Comparison of ENCODE assay signal across 16 cellular contexts in the genomic region with DNA sequence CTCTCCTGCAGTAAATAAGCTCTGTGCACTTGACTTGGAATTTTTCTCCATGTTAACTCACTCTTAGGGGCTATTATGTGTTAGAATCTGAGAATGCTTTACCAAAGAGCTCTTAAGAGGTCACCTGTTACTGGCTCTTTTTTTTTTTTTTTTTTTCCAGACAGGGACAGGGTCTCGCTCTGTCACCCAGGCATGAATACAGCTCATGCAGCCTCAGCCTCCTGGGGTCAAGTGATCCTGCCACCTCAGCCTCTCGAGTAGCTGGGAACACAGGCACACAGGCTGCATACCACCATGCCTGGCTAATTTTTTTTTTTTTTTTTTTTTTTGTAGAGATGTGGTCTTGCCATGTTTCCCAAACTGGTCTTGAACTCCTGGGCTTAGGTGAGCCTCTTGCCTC. TPM values are rescaled to one million over a fixed set of nuclear protein-coding genes. Genes with fewer than 3 reads are reported as not detected.
DNase-seq lines count a peak whose midpoint lies in the region; ATAC-seq, FAIRE-seq and TF ChIP-seq lines count a peak whose summit lies in the region.
"Had no signal": no experiment of that assay in that cellular context is flagged by ENCODE, and none has a peak within 500 bp of the region (broad histone marks: within the 10 kb centered on the region; RNA-seq: fewer than 3 reads in every experiment).

No MANE protein-coding gene starts in this region.

- peaks cover 25% of the 10 kb centered on the region for H3K79me2 ChIP-seq in keratinocyte (ENCODE audit: control insufficient read depth, insufficient read depth, low read length)

- no peaks in the 10 kb centered on the region for H3K27me3 Mint-ChIP-seq in brain
- no peaks in the 10 kb centered on the region for H3K27me3 Mint-ChIP-seq in CD4-positive, alpha-beta T cell

- H3K4me1 ChIP-seq in keratinocyte (ENCODE audit: control insufficient read depth, extremely low read depth, insufficient read depth, low read length) = peaks cover 43% of the 10 kb centered on the region
- peaks cover 0 to 32% (median 8%) of the 10 kb centered on the region in 4 donors for H3K4me1 ChIP-seq in tibial artery

- H3K27ac ChIP-seq in keratinocyte (ENCODE audit: control insufficient read depth, insufficient read depth, low read length) = peak overlapping the region; percentile 83
- H3K27ac ChIP-seq in tibial artery = peak overlapping the region; percentile 34 to 37
- H3K27ac ChIP-seq in CD4-positive, alpha-beta T cell (ENCODE audit: low read depth, low read length) = no peak overlapping the region
- H3K27ac ChIP-seq: ovary had no signal

- peak overlapping the region in 1 of 5 experiments; percentile 67 for H3K4me3 Mint-ChIP-seq in brain
- H3K4me3 Mint-ChIP-seq in CD4-positive, alpha-beta T cell = no peak overlapping the region

- H3K36me3 Mint-ChIP-seq in brain = peaks cover 70% of the 10 kb centered on the region
- peaks cover 100% of the 10 kb centered on the region for H3K36me3 Mint-ChIP-seq in CD4-positive, alpha-beta T cell (ENCODE audit: low read depth)

- H3K4me3 ChIP-seq in keratinocyte (ENCODE audit: control insufficient read depth in 2 of 3, extremely low read depth in 1 of 3, insufficient read depth in 2 of 3, low read depth in 1 of 3, low read length in 3 of 3) (peak overlapping the region in 2 of 3 experiments; percentile 17 to 33), tibial artery (no peak overlapping the region)
- H3K4me3 ChIP-seq: ovary had no signal

- no peaks in the 10 kb centered on the region for H3K9me1 ChIP-seq in keratinocyte (ENCODE audit: control insufficient read depth, extremely low read depth, insufficient read depth, low read length)

- H2AFZ ChIP-seq in keratinocyte (ENCODE audit: control insufficient read depth, low read length) = no peak overlapping the region

- peak overlapping the region; percentile 33 for H3K9ac ChIP-seq in keratinocyte (ENCODE audit: control insufficient read depth, extremely low read depth, insufficient read depth, low read length)

- H3K27me3 ChIP-seq in keratinocyte (ENCODE audit: control insufficient read depth, extremely low read depth, insufficient read depth, low read length) (no peaks in the 10 kb centered on the region), tibial artery (no peaks in the 10 kb centered on the region)
- no peaks in the 10 kb centered on the region for H3K27me3 ChIP-seq in CD4-positive, alpha-beta T cell (ENCODE audit: control insufficient read depth, insufficient read depth, low read length)
- H3K27me3 ChIP-seq: ovary had no signal

- H3K4me1 Mint-ChIP-seq in brain = peaks cover 14% of the 10 kb centered on the region
- H3K4me1 Mint-ChIP-seq in CD4-positive, alpha-beta T cell (ENCODE audit: low read depth) = no peaks in the 10 kb centered on the region

- H3K9me3 ChIP-seq in keratinocyte (ENCODE audit: control insufficient read depth, low read depth, low read length) = no peaks in the 10 kb centered on the region
- no peaks in the 10 kb centered on the region for H3K9me3 ChIP-seq in tibial artery
- no peaks in the 10 kb centered on the region for H3K9me3 ChIP-seq in CD4-positive, alpha-beta T cell (ENCODE audit: control insufficient read depth, low read length)
- H3K9me3 ChIP-seq: ovary had no signal

- no peak for ATAC-seq in CD4-positive, alpha-beta T cell (ENCODE audit: poor library complexity)
- ATAC-seq: left lobe of liver had no signal

- POLR2A ChIA-PET in CD4-positive, alpha-beta T cell (lab: Charles Lee) = no interaction called here

- peak; percentile 10 for DNase-seq in NCI-H2029 (lab: John Stamatoyannopoulos, UW)
- no peak for DNase-seq in NCI-H2029 treated with DMSO at 0.1 percent for 48 hours (lab: John Stamatoyannopoulos, UW)
- no peak for DNase-seq in keratinocyte (ENCODE audit: low read depth, low spot score)
- no peak for DNase-seq in tibial artery
- DNase-seq in NCI-H345 treated with DMSO at 0.1 percent for 48 hours (lab: John Stamatoyannopoulos, UW; ENCODE audit: unreplicated experiment) = no peak
- DNase-seq in CD4-positive, alpha-beta T cell = no peak
- no peak for DNase-seq in HCEC 1CT
- DNase-seq: activated CD4-positive, CD25-positive, alpha-beta regulatory T cell; activated effector memory CD4-positive, alpha-beta T cell treated with Interleukin-2 at 50 U/mL for 16 hours; GOT3; NCI-H1436; NCI-H82; ovary; stimulated activated CD4-positive, alpha-beta T cell treated with anti-CD3 and anti-CD28 coated beads, Interleukin-4, amount 100 ng/mL, for 4 hours had no signal

- CTCF ChIA-PET in CD4-positive, alpha-beta T cell (lab: Charles Lee) = no interaction called here

- H3K36me3 ChIP-seq in keratinocyte (ENCODE audit: control insufficient read depth in 2 of 2, extremely low read depth in 1 of 2, insufficient read depth in 2 of 2, low read length in 2 of 2) = peaks cover 36 to 50% of the 10 kb centered on the region in 2 experiments
- H3K36me3 ChIP-seq in tibial artery = peaks cover 55 to 85% (median 78%) of the 10 kb centered on the region in 3 donors
- H3K36me3 ChIP-seq: ovary had no signal

- no peak for FAIRE-seq in keratinocyte (lab: Jason Lieb, UNC)

- peak overlapping the region; percentile 84 for H3K4me2 ChIP-seq in keratinocyte (ENCODE audit: control insufficient read depth, extremely low read depth, insufficient read depth, low read depth, low read length)

- dilution Hi-C loops in keratinocyte (cut with MboI; ENCODE audit: extremely low pct_ligation_motif_present, low sequenced_read_pairs) = no loop called here

- no peak for TF ChIP-seq CTCF in brain (conservative IDR thresholded peaks at IDR 0.05)
- TF ChIP-seq CTCF in keratinocyte (optimal IDR thresholded peaks at IDR 0.05 in 1 of 3, IDR thresholded peaks at IDR 0.05 in 1 of 3, conservative IDR thresholded peaks at IDR 0.05 in 1 of 3; ENCODE audit: extremely low read depth in 1 of 3, insufficient read depth in 2 of 3, low read length in 3 of 3) = no peak
- no peak for TF ChIP-seq CTCF in tibial artery (IDR thresholded peaks at IDR 0.05)
- TF ChIP-seq CTCF in CD4-positive, alpha-beta T cell (IDR thresholded peaks at IDR 0.05) = no peak

- no peaks in the 10 kb centered on the region for H4K20me1 ChIP-seq in keratinocyte (ENCODE audit: control insufficient read depth, extremely low read depth, insufficient read depth, low read length)

- peak overlapping the region in 4 of 5 experiments; percentile 77 to 94 (median 90) for H3K27ac Mint-ChIP-seq in brain
- no peak overlapping the region for H3K27ac Mint-ChIP-seq in CD4-positive, alpha-beta T cell

- H3K9me3 Mint-ChIP-seq in brain = no peaks in the 10 kb centered on the region
- H3K9me3 Mint-ChIP-seq in CD4-positive, alpha-beta T cell = no peaks in the 10 kb centered on the region

- intact Hi-C loops in tibial artery (cut with DNase I; ENCODE audit: low total_unique reads) = no loop called here
- intact Hi-C loops in CD4-positive, alpha-beta T cell (cut with DNase I, micrococcal nuclease) = no loop called here

RNA-seq across cellular contexts. Expression of a gene that starts 22.1 kb away (rescaled TPM):
- 20.7 TPM for polyA plus RNA-seq in brain (ENCODE audit: insufficient read depth, low read depth, low replicate concordance)
- 37.8 to 39.4 TPM (median 38.6 TPM) in 3 replicates for polyA plus RNA-seq in keratinocyte
- 19.4 TPM for polyA plus RNA-seq in keratinocyte (2011; ENCODE audit: low read depth)
- polyA plus RNA-seq in keratinocyte (2011; cell fraction: cytosol; rRNA removed) = 29.2 and 29.7 TPM in 2 replicates
- 89.4 and 108 TPM in 2 replicates for polyA plus RNA-seq in keratinocyte (2011; cell fraction: nucleus; rRNA removed)
- polyA plus RNA-seq in keratinocyte (2012; ENCODE audit: low replicate concordance) = 16.1 and 27.2 TPM in 2 replicates
- polyA minus RNA-seq in keratinocyte = 64.6 to 78.4 TPM (median 68.0 TPM) in 3 replicates
- polyA minus RNA-seq in keratinocyte (2011; cell fraction: cytosol; rRNA and poly(A)+ RNA removed) = 41.6 TPM
- polyA minus RNA-seq in keratinocyte (2011; cell fraction: nucleus; rRNA and poly(A)+ RNA removed) = 56.6 and 84.9 TPM in 2 replicates
- total RNA-seq in CD4-positive, alpha-beta T cell = 10 to 100 TPM; 27.4 to 29.3 TPM

RNA-seq across cellular contexts. Expression of a gene that starts 22.2 kb away (rescaled TPM):
- polyA plus RNA-seq in brain (ENCODE audit: insufficient read depth, low read depth, low replicate concordance) = 5.6 TPM
- 3.9 to 4.1 TPM (median 4.1 TPM) in 3 replicates for polyA plus RNA-seq in keratinocyte
- 1.5 TPM for polyA plus RNA-seq in keratinocyte (2011; ENCODE audit: low read depth)
- 3.1 and 4.7 TPM in 2 replicates for polyA plus RNA-seq in keratinocyte (2011; cell fraction: cytosol; rRNA removed)
- polyA plus RNA-seq in keratinocyte (2011; cell fraction: nucleus; rRNA removed) = 4.1 and 5.3 TPM in 2 replicates
- 3.0 and 3.2 TPM in 2 replicates for polyA plus RNA-seq in keratinocyte (2012; ENCODE audit: low replicate concordance)
- polyA minus RNA-seq in keratinocyte = 6.5 to 10.5 TPM (median 8.9 TPM) in 3 replicates
- polyA minus RNA-seq in keratinocyte (2011; cell fraction: cytosol; rRNA and poly(A)+ RNA removed) = 3.8 TPM
- polyA minus RNA-seq in keratinocyte (2011; cell fraction: nucleus; rRNA and poly(A)+ RNA removed) = 2.2 and 5.0 TPM in 2 replicates
- 1 to 10 TPM; 1.0 to 1.4 TPM for total RNA-seq in CD4-positive, alpha-beta T cell

Comparison
In these comparisons a context has a peak if more than half of its experiments do, and no peak if none do; other contexts are left out.
1. H3K4me3 ChIP-seq: peak in keratinocyte (2 of 3); none in tibial artery (0 of 2).